In the genomic region with DNA sequence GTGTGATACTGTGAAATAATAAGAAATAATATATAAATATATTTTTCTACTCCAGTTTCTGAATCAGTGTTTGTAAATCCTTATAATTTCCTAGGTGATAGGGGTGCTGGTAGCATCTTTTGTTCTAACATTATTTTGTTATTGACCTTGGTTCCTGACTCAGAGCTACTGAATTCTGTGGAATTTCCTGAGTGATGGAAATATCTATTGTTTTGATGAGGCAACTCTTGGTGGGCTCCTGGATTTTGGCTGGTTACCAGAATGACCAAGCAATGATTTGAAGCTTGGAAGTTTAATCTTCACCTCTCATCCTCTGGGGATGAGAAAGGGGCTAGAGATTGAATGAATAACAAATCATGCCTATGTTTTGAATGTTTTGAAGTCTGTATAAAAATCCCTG, we compare ENCODE assay signal across 21 cellular contexts.
DNase-seq lines count a peak whose midpoint lies in the region; ATAC-seq, FAIRE-seq and TF ChIP-seq lines count a peak whose summit lies in the region.
"Had no signal": no experiment of that assay in that cellular context is flagged by ENCODE, and none has a peak within 500 bp of the region (broad histone marks: within the 10 kb centered on the region; RNA-seq: fewer than 3 reads in every experiment).

No MANE protein-coding gene starts in this region.

- H3K4me1 ChIP-seq in A673 (ENCODE audit: insufficient read depth, low read length, poor library complexity, severe bottlenecking) = peaks cover 10% of the 10 kb centered on the region
- peaks cover 17% of the 10 kb centered on the region for H3K4me1 ChIP-seq in IMR-90 (ENCODE audit: control insufficient read depth, insufficient read depth, low read length)
- H3K4me1 ChIP-seq in mammary epithelial cell (ENCODE audit: insufficient read depth, low read length) = peaks cover 40% of the 10 kb centered on the region

- TF ChIP-seq POLR2A in IMR-90 (IDR thresholded peaks at IDR 0.05; ENCODE audit: low read depth, low read length) = no peak
- no peak for TF ChIP-seq POLR2A in H54 (IDR thresholded peaks at IDR 0.05; ENCODE audit: low read depth, low read length)

- no peaks in the 10 kb centered on the region for H3K27me3 Mint-ChIP-seq in activated T-helper 2 cell treated with anti-CD3 and anti-CD28 coated beads, Interferon-gamma antibody, Interleukin-2, Interleukin-4, amounts not matched to agents 10 μg/mL and 5 μg/mL and 100 μg/mL, durations not matched to agents 14 hours and 24 hours and 36 hours (ENCODE audit: low read depth)
- H3K27me3 Mint-ChIP-seq: activated CD4-positive, alpha-beta T cell treated with anti-CD3 and anti-CD28 coated beads, Interleukin-2, amount 10 ng/mL, durations not matched to agents 7 days and 5 days; activated naive CD8-positive, alpha-beta T cell treated with anti-CD3 and anti-CD28 coated beads, Interleukin-2, amount 10 ng/mL, durations not matched to agents 7 days and 5 days; stimulated activated naive B cell treated with anti-CD40 and anti-IgM and Interleukin-4, amounts not matched to agents 10 μg/mL and 1 μg/mL and 100 μg/mL, for 72 hours had no signal

- FAIRE-seq in H54 (lab: Jason Lieb, UNC) = no peak

- H2BK5ac ChIP-seq in IMR-90 (ENCODE audit: low read depth, low read length, poor library complexity, severe bottlenecking) = no peak overlapping the region

- CTCF ChIA-PET in A673 (lab: Charles Lee) = no interaction called here
- CTCF ChIA-PET in IMR-90 (lab: Yijun Ruan, JAX) = interaction anchor here (0.9 to 1.6 kb wide), 3 partner anchors 74 to 791 kb away, joined by 3 to 5 read pairs (median 3); no protein-coding TSS in a partner anchor
- CTCF ChIA-PET in mammary epithelial cell (lab: Charles Lee; ENCODE audit: low non-redundant PET) = no interaction called here

- H3K4me2 ChIP-seq in IMR-90 (ENCODE audit: low read depth, low read length) (no peak overlapping the region), mammary epithelial cell (ENCODE audit: insufficient read depth, low read depth, low read length) (peak overlapping the region; percentile 13)
- H3K4me2 ChIP-seq: smooth muscle cell had no signal

- no peak overlapping the region; the same call in 1 of the 2 replicates for H3K23ac ChIP-seq in IMR-90 (ENCODE audit: low read depth, low read length)

- peaks cover 24% of the 10 kb centered on the region; the same call in 1 of the 2 replicates for H4K20me1 ChIP-seq in IMR-90 (ENCODE audit: insufficient read depth, low read length)
- no peaks in the 10 kb centered on the region for H4K20me1 ChIP-seq in mammary epithelial cell (ENCODE audit: insufficient read depth, low read length)

- H4K5ac ChIP-seq in IMR-90 (ENCODE audit: low read depth, low read length) = no peak overlapping the region

- H3K79me1 ChIP-seq in IMR-90 (ENCODE audit: low read depth in 1 of 2, low read length in 2 of 2) = peaks cover 39 to 75% of the 10 kb centered on the region in 2 experiments

- no peak for TF ChIP-seq CTCF in A673 (conservative IDR thresholded peaks at IDR 0.05; ENCODE audit: low read depth, low read length)
- no peak for TF ChIP-seq CTCF in IMR-90 (conservative IDR thresholded peaks at IDR 0.05; ENCODE audit: low read depth, low read length)
- TF ChIP-seq CTCF in mammary epithelial cell (conservative IDR thresholded peaks at IDR 0.05 in 1 of 2, IDR thresholded peaks at IDR 0.05 in 1 of 2; ENCODE audit: extremely low read depth in 1 of 2, insufficient read depth in 1 of 2, low read depth in 1 of 2, low read length in 2 of 2) = no peak

- no peak overlapping the region for H4K8ac ChIP-seq in IMR-90 (ENCODE audit: low read depth in 2 of 2, low read length in 2 of 2)

- no peak overlapping the region for H3K4me3 Mint-ChIP-seq in activated T-helper 2 cell treated with anti-CD3 and anti-CD28 coated beads, Interferon-gamma antibody, Interleukin-2, Interleukin-4, amounts not matched to agents 10 μg/mL and 5 μg/mL and 100 μg/mL, durations not matched to agents 14 hours and 24 hours and 36 hours (ENCODE audit: low read depth)
- H3K4me3 Mint-ChIP-seq: activated CD4-positive, alpha-beta T cell treated with anti-CD3 and anti-CD28 coated beads, Interleukin-2, amount 10 ng/mL, durations not matched to agents 7 days and 5 days; activated naive CD8-positive, alpha-beta T cell treated with anti-CD3 and anti-CD28 coated beads, Interleukin-2, amount 10 ng/mL, durations not matched to agents 7 days and 5 days; activated T-cell treated with anti-CD3 and anti-CD28 coated beads, Interleukin-2, amount 50 U/mL, for 4 hours; stimulated activated naive B cell treated with anti-CD40 and anti-IgM and Interleukin-4, amounts not matched to agents 10 μg/mL and 1 μg/mL and 100 μg/mL, for 72 hours had no signal

- no peak overlapping the region for H3K18ac ChIP-seq in IMR-90 (ENCODE audit: low read depth, low read length)

- no peak for TF ChIP-seq RAD21 in IMR-90 (IDR thresholded peaks at IDR 0.05; ENCODE audit: low read length)

- H3K79me2 ChIP-seq in mammary epithelial cell (ENCODE audit: insufficient read depth, low read length) = peaks cover 6% of the 10 kb centered on the region

- H2AK9ac ChIP-seq in IMR-90 (replicated peaks; ENCODE audit: low read depth, low read length, poor library complexity) = no peak overlapping the region

- in situ Hi-C loops in IMR-90 (cut with MboI; ENCODE audit: low sequenced_read_pairs) = loop anchor here (25.0 kb wide), 1 partner anchor 794 kb away; the partner anchor contains the start of gene BCL6
- in situ Hi-C loops in mammary epithelial cell (cut with MboI; ENCODE audit: low sequenced_read_pairs in 2 of 2) = no loop called here

- H3K4ac ChIP-seq in IMR-90 (ENCODE audit: low read depth, low read length) = no peak overlapping the region

- intact Hi-C loops in A673 (cut with micrococcal nuclease; ENCODE audit: unreplicated experiment) = no loop called here
- intact Hi-C loops in IMR-90 (cut with micrococcal nuclease) = loop anchor here (10.0 kb wide), 1 partner anchor 424 kb away; no protein-coding TSS in a partner anchor
- intact Hi-C loops in mammary epithelial cell (cut with micrococcal nuclease) = loop anchor here (5.0 kb wide), 1 partner anchor 789 kb away; no protein-coding TSS in a partner anchor
- intact Hi-C loops in activated T-helper 2 cell treated with anti-CD3 and anti-CD28 coated beads, Interferon-gamma antibody, Interleukin-2, Interleukin-4, amounts not matched to agents 10 μg/mL and 5 μg/mL and 100 μg/mL, durations not matched to agents 14 hours and 24 hours and 36 hours (cut with micrococcal nuclease) = no loop called here

- no peak overlapping the region for H2AK5ac ChIP-seq in IMR-90 (ENCODE audit: low read depth, low read length)

- H2BK15ac ChIP-seq in IMR-90 (ENCODE audit: low read depth, low read length) = no peak overlapping the region

- H3K27me3 ChIP-seq in A673 (replicated peaks; ENCODE audit: insufficient read depth, low read depth, low read length, poor library complexity) (no peaks in the 10 kb centered on the region), IMR-90 (ENCODE audit: control insufficient read depth, insufficient read depth, low read length) (no peaks in the 10 kb centered on the region), mammary epithelial cell (ENCODE audit: insufficient read depth, low read length) (no peaks in the 10 kb centered on the region)

- H3K9me3 ChIP-seq in A673 (ENCODE audit: low read depth, low read length, poor library complexity, severe bottlenecking) (no peaks in the 10 kb centered on the region), IMR-90 (ENCODE audit: control insufficient read depth, insufficient read depth, low read length) (no peaks in the 10 kb centered on the region), mammary epithelial cell (replicated peaks; ENCODE audit: insufficient read depth, low read length) (no peaks in the 10 kb centered on the region)
- H3K9me3 ChIP-seq: mucosa of descending colon had no signal

- H2AFZ ChIP-seq in IMR-90 (replicated peaks; ENCODE audit: low read length, poor library complexity) = no peak overlapping the region
- H2AFZ ChIP-seq in mammary epithelial cell (ENCODE audit: low read depth, low read length) = no peak overlapping the region

- no peak overlapping the region for H3K56ac ChIP-seq in IMR-90 (ENCODE audit: extremely low read depth, insufficient read depth, low read length)

- H3K36me3 Mint-ChIP-seq in activated T-helper 2 cell treated with anti-CD3 and anti-CD28 coated beads, Interferon-gamma antibody, Interleukin-2, Interleukin-4, amounts not matched to agents 10 μg/mL and 5 μg/mL and 100 μg/mL, durations not matched to agents 14 hours and 24 hours and 36 hours (ENCODE audit: low read depth) = peaks cover 7% of the 10 kb centered on the region

- no peak overlapping the region for H3K27ac Mint-ChIP-seq in activated T-helper 2 cell treated with anti-CD3 and anti-CD28 coated beads, Interferon-gamma antibody, Interleukin-2, Interleukin-4, amounts not matched to agents 10 μg/mL and 5 μg/mL and 100 μg/mL, durations not matched to agents 14 hours and 24 hours and 36 hours
- H3K27ac Mint-ChIP-seq: activated CD4-positive, alpha-beta T cell treated with anti-CD3 and anti-CD28 coated beads, Interleukin-2, amount 10 ng/mL, durations not matched to agents 7 days and 5 days; activated naive CD8-positive, alpha-beta T cell treated with anti-CD3 and anti-CD28 coated beads, Interleukin-2, amount 10 ng/mL, durations not matched to agents 7 days and 5 days; stimulated activated naive B cell treated with anti-CD40 and anti-IgM and Interleukin-4, amounts not matched to agents 10 μg/mL and 1 μg/mL and 100 μg/mL, for 72 hours had no signal

- peaks cover 8% of the 10 kb centered on the region for H3K4me1 Mint-ChIP-seq in activated T-helper 2 cell treated with anti-CD3 and anti-CD28 coated beads, Interferon-gamma antibody, Interleukin-2, Interleukin-4, amounts not matched to agents 10 μg/mL and 5 μg/mL and 100 μg/mL, durations not matched to agents 14 hours and 24 hours and 36 hours (ENCODE audit: low read depth)
- H3K4me1 Mint-ChIP-seq: activated naive CD8-positive, alpha-beta T cell treated with anti-CD3 and anti-CD28 coated beads, Interleukin-2, amount 10 ng/mL, durations not matched to agents 7 days and 5 days had no signal

- no peaks in the 10 kb centered on the region for H3K9me3 Mint-ChIP-seq in activated T-helper 2 cell treated with anti-CD3 and anti-CD28 coated beads, Interferon-gamma antibody, Interleukin-2, Interleukin-4, amounts not matched to agents 10 μg/mL and 5 μg/mL and 100 μg/mL, durations not matched to agents 14 hours and 24 hours and 36 hours
- H3K9me3 Mint-ChIP-seq: activated CD4-positive, alpha-beta T cell treated with anti-CD3 and anti-CD28 coated beads, Interleukin-2, amount 10 ng/mL, durations not matched to agents 7 days and 5 days; activated T-cell treated with anti-CD3 and anti-CD28 coated beads, Interleukin-2, amount 50 U/mL, for 4 hours; stimulated activated naive B cell treated with anti-CD40 and anti-IgM and Interleukin-4, amounts not matched to agents 10 μg/mL and 1 μg/mL and 100 μg/mL, for 72 hours had no signal

- H3K9me1 ChIP-seq in IMR-90 (ENCODE audit: insufficient read depth, low read length) = peaks cover 14% of the 10 kb centered on the region

- peak; percentile 55 for DNase-seq in A673 (ENCODE audit: low spot score)
- DNase-seq in IMR-90 = peak; percentile 59
- peak; percentile 71 for DNase-seq in mammary epithelial cell
- peak; percentile 81 for DNase-seq in iris pigment epithelial cell (ENCODE audit: low read depth)
- DNase-seq in H54 (ENCODE audit: insufficient read length, low spot score) = no peak
- DNase-seq in activated T-cell treated with anti-CD3 and anti-CD28 coated beads, Interleukin-2, amount 50 U/mL, for 48 hours = no peak
- no peak for DNase-seq in activated T-helper 2 cell treated with anti-CD3 and anti-CD28 coated beads, Interferon-gamma antibody, Interleukin-2, Interleukin-4, amounts not matched to agents 10 μg/mL and 5 μg/mL and 100 μg/mL, durations not matched to agents 14 hours and 24 hours and 36 hours (ENCODE audit: low spot score)
- DNase-seq: activated CD4-positive, alpha-beta T cell treated with anti-CD3 and anti-CD28 coated beads, Interleukin-2, amount 10 ng/mL, durations not matched to agents 7 days and 5 days; activated naive CD8-positive, alpha-beta T cell treated with anti-CD3 and anti-CD28 coated beads, Interleukin-2, amount 10 ng/mL, durations not matched to agents 7 days and 5 days; activated T-cell treated with anti-CD3 and anti-CD28 coated beads, Interleukin-2, amount 50 U/mL, for 4 hours; Calu3; cerebellar nuclear complex; mucosa of descending colon; NCI-H1694 treated with DMSO at 0.1 percent for 48 hours; NCI-H446; occipital lobe; stimulated activated naive B cell treated with anti-CD40 and anti-IgM and Interleukin-4, amounts not matched to agents 10 μg/mL and 1 μg/mL and 100 μg/mL, for 72 hours; trophoblast cell had no signal

- 0 out of 2 replicates have a peak overlapping the region, but pooled peaks have one; percentile 6 for H3K14ac ChIP-seq in IMR-90 (replicated peaks; ENCODE audit: low read depth, low read length)

- no TSS peak for BruUV-seq in A673 (replicated peaks; lab: Mats Ljungman, UMichigan)
- no TSS peak for BruUV-seq in IMR-90 (replicated peaks; lab: Mats Ljungman, UMichigan)
- BruUV-seq in mammary epithelial cell (replicated peaks; lab: Mats Ljungman, UMichigan) = no TSS peak

- H3K36me3 ChIP-seq in A673 (ENCODE audit: insufficient read depth, low read length, poor library complexity, severe bottlenecking) (no peaks in the 10 kb centered on the region), IMR-90 (ENCODE audit: control insufficient read depth, insufficient read depth, low read length) (peaks cover 5% of the 10 kb centered on the region; the same call in 1 of the 2 replicates), mammary epithelial cell (ENCODE audit: insufficient read depth, low read length) (peaks cover 3% of the 10 kb centered on the region)

- no peak for ATAC-seq in IMR-90 (ENCODE audit: low read depth)
- no peak for ATAC-seq in HG02623 (IDR thresholded peaks at IDR 0.05; ENCODE audit: unreplicated experiment)
- ATAC-seq: activated T-cell treated with anti-CD3 and anti-CD28 coated beads, Interleukin-2, amount 50 U/mL, for 4 hours; mucosa of descending colon; stimulated activated naive B cell treated with anti-CD40 and anti-IgM and Interleukin-4, amounts not matched to agents 10 μg/mL and 1 μg/mL and 100 μg/mL, for 72 hours had no signal

- no peak overlapping the region for H3K27ac ChIP-seq in A673 (ENCODE audit: low read depth, low read length, poor library complexity, severe bottlenecking)
- H3K27ac ChIP-seq in IMR-90 (ENCODE audit: insufficient read depth, low read length) = no peak overlapping the region
- H3K27ac ChIP-seq in mammary epithelial cell (ENCODE audit: insufficient read depth, low read depth, low read length) = peak overlapping the region; percentile 3
- H3K27ac ChIP-seq: HL-60 had no signal

- POLR2A ChIA-PET in A673 (lab: Charles Lee; ENCODE audit: low non-redundant PET) = no interaction called here
- POLR2A ChIA-PET in IMR-90 (lab: Charles Lee; ENCODE audit: unreplicated experiment) = no interaction called here

- H3K4me3 ChIP-seq in A673 (ENCODE audit: low read depth, low read length, poor library complexity, severe bottlenecking) (no peak overlapping the region), IMR-90 (ENCODE audit: insufficient read depth, low read depth, low read length) (no peak overlapping the region), mammary epithelial cell (replicated peaks in 1 of 3; ENCODE audit: insufficient read depth in 1 of 3, low read depth in 2 of 3, low read length in 3 of 3) (no peak overlapping the region)
- H3K4me3 ChIP-seq: mucosa of descending colon, smooth muscle cell had no signal

- no peak overlapping the region for H2BK120ac ChIP-seq in IMR-90 (ENCODE audit: low read depth, low read length)

- H3K9ac ChIP-seq in IMR-90 (ENCODE audit: low read depth, low read length) = no peak overlapping the region
- H3K9ac ChIP-seq in mammary epithelial cell (ENCODE audit: insufficient read depth, low read length) = no peak overlapping the region

- dilution Hi-C loops in IMR-90 (cut with HindIII; ENCODE audit: low sequenced_read_pairs, unreplicated experiment) (no loop called here), mammary epithelial cell (cut with HindIII; ENCODE audit: low sequenced_read_pairs) (no loop called here)

- H2BK20ac ChIP-seq in IMR-90 (ENCODE audit: low read depth, low read length) = no peak overlapping the region

- H4K91ac ChIP-seq in IMR-90 (ENCODE audit: insufficient read depth, low read depth, low read length) = no peak overlapping the region

Comparison
In these comparisons a context has a peak if more than half of its experiments do, and no peak if none do; other contexts are left out.
1. DNase-seq: peak in A673 (single experiment), IMR-90 (single experiment), mammary epithelial cell (single experiment) and iris pigment epithelial cell (single experiment); none in H54 (single experiment), activated T-cell treated with anti-CD3 and anti-CD28 coated beads, Interleukin-2, amount 50 U/mL, for 48 hours (0 of 2) and activated T-helper 2 cell treated with anti-CD3 and anti-CD28 coated beads, Interferon-gamma antibody, Interleukin-2, Interleukin-4, amounts not matched to agents 10 μg/mL and 5 μg/mL and 100 μg/mL, durations not matched to agents 14 hours and 24 hours and 36 hours (single experiment).
2. intact Hi-C loops: an anchor here in IMR-90 (10.0 kb wide) and mammary epithelial cell (5.0 kb wide); none called in A673 and activated T-helper 2 cell treated with anti-CD3 and anti-CD28 coated beads, Interferon-gamma antibody, Interleukin-2, Interleukin-4, amounts not matched to agents 10 μg/mL and 5 μg/mL and 100 μg/mL, durations not matched to agents 14 hours and 24 hours and 36 hours.